13 cellular contexts compared by ENCODE assay signal in the genomic region with DNA sequence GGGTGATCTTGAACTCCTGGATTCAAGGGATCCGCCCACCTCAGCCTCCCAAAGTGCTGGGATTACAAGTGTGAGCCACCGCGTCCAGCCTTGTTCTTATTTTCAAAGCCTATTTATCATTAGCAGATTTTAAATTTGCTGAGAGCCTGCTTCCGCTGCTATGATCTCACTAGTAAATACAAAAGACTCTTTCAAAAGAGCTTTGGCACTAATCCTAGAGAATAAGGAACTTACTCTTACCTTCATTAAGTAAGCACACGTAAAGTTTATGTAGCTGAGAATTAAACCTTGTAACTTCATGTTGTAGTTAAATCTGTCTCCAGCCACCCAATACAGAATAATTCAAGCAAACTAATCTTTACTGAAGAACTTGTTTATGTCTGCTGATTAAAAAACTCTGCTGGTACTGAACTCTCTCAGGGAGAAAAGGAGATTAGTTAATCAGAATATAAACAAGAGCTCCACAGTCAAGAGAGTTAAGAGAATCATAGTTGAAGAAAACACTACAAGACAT.
DNase-seq lines count a peak whose midpoint lies in the region; ATAC-seq and TF ChIP-seq lines count a peak whose summit lies in the region.
"Had no signal": no experiment of that assay in that cellular context is flagged by ENCODE, and none has a peak within 500 bp of the region (broad histone marks: within the 10 kb centered on the region; RNA-seq: fewer than 3 reads in every experiment).

No MANE protein-coding gene starts in this region.

- TF ChIP-seq POLR2A in upper lobe of left lung (IDR thresholded peaks at IDR 0.05): no peak

- peak; percentile 28 for DNase-seq in amniotic epithelial cell (ENCODE audit: low read depth)
- peak; percentile 1 for DNase-seq in fibroblast of gingiva (ENCODE audit: low read depth)
- DNase-seq in lower lobe of right lung: peak; percentile 55
- DNase-seq in upper lobe of left lung: peak in 1 of 2 donors; percentile 51
- no peak for DNase-seq in HPDE6-E6E7 (ENCODE audit: extremely low spot score)
- DNase-seq: activated CD4-positive, alpha-beta T cell treated with anti-CD3 and anti-CD28 coated beads, Interleukin-2, amount 10 ng/mL, durations not matched to agents 24 days and 14 days; aorta; CD4-positive, alpha-beta T cell; GDM1; GOT3 had no signal

- TF ChIP-seq CTCF in lower lobe of right lung (IDR thresholded peaks at IDR 0.05) (no peak), upper lobe of left lung (IDR thresholded peaks at IDR 0.05) (no peak)

- H3K27ac ChIP-seq in lower lobe of right lung: peak overlapping the region; percentile 70
- peak overlapping the region; percentile 41 to 64 (median 44) for H3K27ac ChIP-seq in upper lobe of left lung

- WGBS in upper lobe of left lung, 2 donors: 70 to 72% methylated on average over 5 of the region's 5 CpGs

- peaks cover 44% of the 10 kb centered on the region for H3K36me3 ChIP-seq in lower lobe of right lung
- H3K36me3 ChIP-seq in upper lobe of left lung: peaks cover 0 to 59% (median 14%) of the 10 kb centered on the region in 4 donors

- no peak for TF ChIP-seq EP300 in upper lobe of left lung (IDR thresholded peaks at IDR 0.05)

- intact Hi-C loops in lower lobe of right lung (cut with DNase I): no loop called here

- ATAC-seq in lower lobe of right lung (peak; percentile 66 to 74), upper lobe of left lung (ENCODE audit: low FRiP score in 2 of 2) (no peak), HG03378 (IDR thresholded peaks at IDR 0.05; ENCODE audit: unreplicated experiment) (no peak), HG03139 (IDR thresholded peaks at IDR 0.05; ENCODE audit: unreplicated experiment) (no peak)
- ATAC-seq: Panc1 had no signal

- H3K9me3 ChIP-seq in lower lobe of right lung (no peaks in the 10 kb centered on the region), upper lobe of left lung (no peaks in the 10 kb centered on the region)

- H3K27me3 ChIP-seq in lower lobe of right lung (ENCODE audit: low read depth) (no peaks in the 10 kb centered on the region), upper lobe of left lung (no peaks in the 10 kb centered on the region)

- H3K4me3 ChIP-seq in lower lobe of right lung: no peak overlapping the region
- no peak overlapping the region for H3K4me3 ChIP-seq in upper lobe of left lung

- H3K4me1 ChIP-seq in lower lobe of right lung: no peaks in the 10 kb centered on the region
- H3K4me1 ChIP-seq in upper lobe of left lung: peaks cover 0 to 6% (median 1%) of the 10 kb centered on the region in 4 donors

Comparison
In these comparisons a context has a peak if more than half of its experiments do, and no peak if none do; other contexts are left out.
1. ATAC-seq: peak in lower lobe of right lung (2 of 2); none in upper lobe of left lung (0 of 2), HG03378 (single experiment) and HG03139 (single experiment).